Comparison of ENCODE assay signal across 1 cellular context in the genomic region with DNA sequence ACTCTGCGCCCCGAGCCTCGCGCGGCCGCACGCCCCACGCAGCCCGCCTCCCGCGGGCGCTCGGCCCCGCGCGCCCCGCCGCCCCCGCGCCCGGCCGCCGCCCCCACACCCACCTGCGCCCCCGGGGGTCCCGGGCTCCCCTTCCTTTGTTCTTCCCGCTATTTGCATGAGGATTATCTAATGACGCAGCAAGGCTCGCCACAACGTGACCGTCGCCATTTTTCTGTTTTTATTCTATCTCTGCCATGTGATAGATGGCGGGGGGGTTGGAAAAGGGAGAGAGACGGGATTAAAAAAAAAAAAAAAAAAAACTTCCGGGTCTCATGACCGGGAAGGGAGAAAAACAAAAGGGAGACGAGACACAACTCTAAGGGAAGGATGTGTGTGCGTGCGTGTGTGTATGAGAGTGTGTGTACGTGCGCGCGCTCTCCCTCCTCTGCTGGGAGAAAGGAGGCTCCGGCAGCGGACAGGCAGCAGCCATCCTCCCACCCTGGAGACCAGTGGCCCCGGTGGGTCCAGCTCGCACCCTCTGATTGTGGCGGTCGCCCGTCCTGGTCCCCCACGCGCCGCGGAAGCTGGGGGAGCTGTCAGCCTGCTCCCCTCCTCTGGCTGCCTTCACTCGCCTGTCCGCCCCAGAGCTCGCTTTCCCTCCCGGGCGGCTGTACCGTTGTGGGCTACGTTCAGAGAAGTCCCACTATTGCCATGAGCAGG.
TF ChIP-seq lines count a peak whose summit lies in the region.

No MANE protein-coding gene starts in this region.

TF ChIP-seq in SK-N-SH, 30 proteins besides CTCF, POLR2A, EP300 and RAD21 (continued from another document):
- TF ChIP-seq USF2 (IDR thresholded peaks at IDR 0.05; ENCODE audit: borderline replicate concordance, low read depth, low read length) (no peak), TEAD4 (IDR thresholded peaks at IDR 0.05; ENCODE audit: borderline replicate concordance, insufficient read depth) (no peak), JUND (IDR thresholded peaks at IDR 0.05) (no peak), ELF1 (IDR thresholded peaks at IDR 0.05) (no peak), SMC3 (IDR thresholded peaks at IDR 0.05; ENCODE audit: low read depth, low read length) (no peak), MAX (IDR thresholded peaks at IDR 0.05; ENCODE audit: low read depth) (peak; percentile 76), REST (IDR thresholded peaks at IDR 0.05; ENCODE audit: low read depth, low read length) (no peak), FOSL2 (IDR thresholded peaks at IDR 0.05; ENCODE audit: borderline replicate concordance, low read depth) (no peak), RXRA (IDR thresholded peaks at IDR 0.05; ENCODE audit: borderline replicate concordance, low read depth) (no peak), IRF3 (IDR thresholded peaks at IDR 0.05; ENCODE audit: low read depth, low read length) (no peak), GABPA (IDR thresholded peaks at IDR 0.05; ENCODE audit: low read depth) (peak; percentile 58; the same call in 1 of the 2 replicates), ZBTB33 (IDR thresholded peaks at IDR 0.05; ENCODE audit: borderline replicate concordance, low read depth) (no peak), SIN3A (IDR thresholded peaks at IDR 0.05; ENCODE audit: borderline replicate concordance, low read depth, low read length) (peak; percentile 75; the same call in 1 of the 2 replicates), NFIC (IDR thresholded peaks at IDR 0.05; ENCODE audit: borderline replicate concordance) (no peak), EZH2phosphoT487 (IDR thresholded peaks at IDR 0.05; ENCODE audit: borderline replicate concordance, low read depth) (no peak), FOXJ3 (CRISPR knock-in tag; IDR thresholded peaks at IDR 0.05) (no peak)
- TF ChIP-seq, protein P1, sequence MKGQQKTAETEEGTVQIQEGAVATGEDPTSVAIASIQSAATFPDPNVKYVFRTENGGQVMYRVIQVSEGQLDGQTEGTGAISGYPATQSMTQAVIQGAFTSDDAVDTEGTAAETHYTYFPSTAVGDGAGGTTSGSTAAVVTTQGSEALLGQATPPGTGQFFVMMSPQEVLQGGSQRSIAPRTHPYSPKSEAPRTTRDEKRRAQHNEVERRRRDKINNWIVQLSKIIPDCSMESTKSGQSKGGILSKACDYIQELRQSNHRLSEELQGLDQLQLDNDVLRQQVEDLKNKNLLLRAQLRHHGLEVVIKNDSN (IDR thresholded peaks at IDR 0.05; ENCODE audit: borderline replicate concordance, low read depth) = peak; percentile 70; the same call in 1 of the 2 replicates
